In genomic region chr6:132512638-132513632, GRCh38 we compare ENCODE assay signal across 8 cellular contexts. TPM values are rescaled to one million over a fixed set of nuclear protein-coding genes. Genes with fewer than 3 reads are reported as not detected.
DNase-seq lines count a peak whose midpoint lies in the region; ATAC-seq and TF ChIP-seq lines count a peak whose summit lies in the region.

STX7 (minus strand) TSS chr6:132513116; CDS start chr6:132503530, 9,586 bp downstream.

- H3K27ac ChIP-seq in dorsolateral prefrontal cortex (peak within 1 kb of the TSS; percentile 63 to 97 (median 91)), liver (ENCODE audit: low read depth in 1 of 2, low read length in 2 of 2) (peak within 1 kb of the TSS; percentile 63 to 81)

- peaks cover 9% of the 10 kb centered on the region for H3K36me3 Mint-ChIP-seq in activated CD4-positive, alpha-beta memory T cell treated with anti-CD3 and anti-CD28 coated beads, Interleukin-2, amount 10 ng/mL, durations not matched to agents 7 days and 5 days (ENCODE audit: low read depth)

- DNase-seq in CD1c-positive myeloid dendritic cell (ENCODE audit: extremely low spot score), result peak; percentile 92
- DNase-seq in NCI-H82 (lab: John Stamatoyannopoulos, UW), result peak; percentile 93
- peak; percentile 87 for DNase-seq in activated CD4-positive, alpha-beta memory T cell treated with anti-CD3 and anti-CD28 coated beads, Interleukin-2, amount 10 ng/mL, durations not matched to agents 7 days and 5 days
- peak; percentile 90 to 96 (median 94) for DNase-seq in dorsolateral prefrontal cortex
- peak; percentile 87 for DNase-seq in stimulated activated CD4-positive, alpha-beta T cell treated with anti-CD3 and anti-CD28 coated beads, Interleukin-4, amount 100 ng/mL, for 1 hour

- peak within 1 kb of the TSS; percentile 64 to 99 (median 91) for H3K4me3 ChIP-seq in dorsolateral prefrontal cortex
- H3K4me3 ChIP-seq in liver (ENCODE audit: low read depth in 1 of 3, low read length in 3 of 3), result peak within 1 kb of the TSS; percentile 78 to 94 (median 92)

- peak within 1 kb of the TSS; percentile 82 for H3K27ac Mint-ChIP-seq in activated CD4-positive, alpha-beta memory T cell treated with anti-CD3 and anti-CD28 coated beads, Interleukin-2, amount 10 ng/mL, durations not matched to agents 7 days and 5 days

- TF ChIP-seq RAD21 in liver (IDR thresholded peaks at IDR 0.05), result no peak

- intact Hi-C loops in dorsolateral prefrontal cortex (cut with DNase I), result loop anchor here (5.0 kb wide), 1 partner anchor 299 kb away; the partner anchor contains the start of gene RPS12 (in 2 of the 2)

- no peaks in the 10 kb centered on the region for H3K36me3 ChIP-seq in liver (ENCODE audit: control insufficient read depth in 4 of 4, insufficient read depth in 3 of 4, low read depth in 1 of 4, low read length in 3 of 4)

- POLR2A ChIA-PET in activated CD4-positive, alpha-beta memory T cell treated with anti-CD3 and anti-CD28 coated beads, Interleukin-2, amount 10 ng/mL, durations not matched to agents 7 days and 5 days (lab: Charles Lee), result interaction anchor here (0.8 to 2.4 kb wide), 8 partner anchors 17 to 306 kb away, joined by 3 to 38 read pairs (median 5); partner anchors contain the start of genes RPS12 and SLC18B1

- peak within 1 kb of the TSS; percentile 95 for H3K4me3 Mint-ChIP-seq in activated CD4-positive, alpha-beta memory T cell treated with anti-CD3 and anti-CD28 coated beads, Interleukin-2, amount 10 ng/mL, durations not matched to agents 7 days and 5 days

- CTCF ChIA-PET in activated CD4-positive, alpha-beta memory T cell treated with anti-CD3 and anti-CD28 coated beads, Interleukin-2, amount 10 ng/mL, durations not matched to agents 7 days and 5 days (lab: Charles Lee), result interaction anchor here (0.8 to 1.7 kb wide), 13 partner anchors 10 to 884 kb away, joined by 3 to 16 read pairs (median 4); partner anchors contain the start of gene SLC18B1

- under 1% methylated on average over 67 of the region's 67 CpGs for WGBS in liver

- no peaks in the 10 kb centered on the region for H3K27me3 ChIP-seq in dorsolateral prefrontal cortex
- no peaks in the 10 kb centered on the region for H3K27me3 ChIP-seq in liver (ENCODE audit: control insufficient read depth in 4 of 4, insufficient read depth in 4 of 4, low read length in 3 of 4)

- H3K27me3 Mint-ChIP-seq in activated CD4-positive, alpha-beta memory T cell treated with anti-CD3 and anti-CD28 coated beads, Interleukin-2, amount 10 ng/mL, durations not matched to agents 7 days and 5 days, result peaks cover 18% of the 10 kb centered on the region

- H3K4me1 ChIP-seq in liver (ENCODE audit: control insufficient read depth in 4 of 4, insufficient read depth in 4 of 4, low read length in 3 of 4), result peaks cover 0 to 23% (median 15%) of the 10 kb centered on the region in 4 donors

- ATAC-seq in GM19395 (IDR thresholded peaks at IDR 0.05; ENCODE audit: unreplicated experiment), result peak; percentile 92
- peak; percentile 84 for ATAC-seq in HG03558 (IDR thresholded peaks at IDR 0.05; ENCODE audit: extremely low read depth, unreplicated experiment)

- H3K4me1 Mint-ChIP-seq in activated CD4-positive, alpha-beta memory T cell treated with anti-CD3 and anti-CD28 coated beads, Interleukin-2, amount 10 ng/mL, durations not matched to agents 7 days and 5 days, result peaks cover 27% of the 10 kb centered on the region

- no peaks in the 10 kb centered on the region for H3K9me3 Mint-ChIP-seq in activated CD4-positive, alpha-beta memory T cell treated with anti-CD3 and anti-CD28 coated beads, Interleukin-2, amount 10 ng/mL, durations not matched to agents 7 days and 5 days

- peak within 1 kb of the TSS; percentile 68 to 71 for H3K9ac ChIP-seq in liver (ENCODE audit: low read depth in 1 of 2, low read length in 2 of 2)

- peak in 18 of 56 donors; percentile 5 to 49 (median 22) for TF ChIP-seq CTCF in dorsolateral prefrontal cortex (IDR thresholded peaks at IDR 0.05 in 54 of 56, conservative IDR thresholded peaks at IDR 0.05 in 2 of 56; ENCODE audit: low read depth in 1 of 56, partially characterized antibody in 56 of 56)
- TF ChIP-seq CTCF in liver (IDR thresholded peaks at IDR 0.05; ENCODE audit: low read depth, low read length, missing input control), result no peak

- H3K9me3 ChIP-seq in liver (ENCODE audit: control insufficient read depth in 4 of 4, low read length in 3 of 4), result no peaks in the 10 kb centered on the region

TF ChIP-seq in liver, 16 proteins besides CTCF, POLR2A, EP300 and RAD21:
- TF ChIP-seq NR2F2 (IDR thresholded peaks at IDR 0.05), result no peak
- TF ChIP-seq SP1 (IDR thresholded peaks at IDR 0.05), result peak; percentile 55
- no peak for TF ChIP-seq ZBTB33 (IDR thresholded peaks at IDR 0.05)
- no peak for TF ChIP-seq HNF4A (conservative IDR thresholded peaks at IDR 0.05)
- TF ChIP-seq GABPA (IDR thresholded peaks at IDR 0.05 in 1 of 2, conservative IDR thresholded peaks at IDR 0.05 in 1 of 2), result peak in 1 of 2 donors; percentile 8
- no peak for TF ChIP-seq RXRA (IDR thresholded peaks at IDR 0.05)
- TF ChIP-seq FOXA2 (IDR thresholded peaks at IDR 0.05), result no peak
- peak; percentile 77 for TF ChIP-seq TAF1 (conservative IDR thresholded peaks at IDR 0.05)
- no peak for TF ChIP-seq HNF4G (IDR thresholded peaks at IDR 0.05)
- TF ChIP-seq YY1 (IDR thresholded peaks at IDR 0.05), result peak; percentile 63
- peak; percentile 37 for TF ChIP-seq MAX (IDR thresholded peaks at IDR 0.05)
- no peak for TF ChIP-seq REST (IDR thresholded peaks at IDR 0.05)
- no peak for TF ChIP-seq EGR1 (IDR thresholded peaks at IDR 0.05; ENCODE audit: low read depth in 2 of 2)
- TF ChIP-seq FOXA1 (IDR thresholded peaks at IDR 0.05), result no peak
- TF ChIP-seq JUND (IDR thresholded peaks at IDR 0.05), result peak in 1 of 2 donors; percentile 12
- TF ChIP-seq ATF3 (IDR thresholded peaks at IDR 0.05), result no peak

RNA-seq across cellular contexts. Expression of gene STX7, which starts in this region (rescaled TPM):
- total RNA-seq in activated CD4-positive, alpha-beta memory T cell treated with anti-CD3 and anti-CD28 coated beads, Interleukin-2, amount 10 ng/mL, durations not matched to agents 7 days and 5 days, result 10 to 100 TPM; 19.9 to 20.2 TPM
- total RNA-seq in dorsolateral prefrontal cortex (100 to 1,000 TPM in 59 of 120 experiments, 10 to 100 TPM in 61; 62.8 to 127 (median 99.9) TPM), liver (10 to 100 TPM; 16.2 to 20.0 TPM)
- 10 to 100 TPM in 1 of 2 donors, 1 to 10 TPM in 1; 7.5 to 12.3 TPM for polyA plus RNA-seq in liver

Comparison
In these comparisons a context has a peak if more than half of its experiments do, and no peak if none do; other contexts are left out.
1. Peak in every context shown above with its lines: DNase-seq, ATAC-seq, H3K4me3 ChIP-seq and H3K27ac ChIP-seq.